18 cellular contexts compared by ENCODE assay signal in the genomic region with DNA sequence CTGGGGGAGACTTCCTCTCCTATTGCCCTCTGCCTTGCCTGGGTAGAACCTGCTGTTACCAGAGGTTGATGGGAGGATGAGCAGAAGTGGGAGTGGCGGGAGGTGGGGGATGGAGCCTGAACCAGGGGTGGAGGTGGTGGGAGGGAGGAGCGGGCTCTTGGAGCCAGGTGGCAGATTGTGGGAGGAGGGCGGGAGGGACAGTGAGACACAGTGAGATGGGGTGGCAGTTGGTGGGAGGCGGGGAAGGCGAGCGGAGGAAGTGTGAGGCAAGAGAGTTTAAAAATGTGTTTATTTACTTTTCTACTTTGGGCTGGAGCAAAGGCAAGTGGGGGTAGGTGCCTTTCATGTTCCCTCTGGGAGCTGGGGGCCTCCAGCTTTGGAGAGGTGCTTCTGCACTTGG.
DNase-seq lines count a peak whose midpoint lies in the region; ATAC-seq and TF ChIP-seq lines count a peak whose summit lies in the region.
"Had no signal": no experiment of that assay in that cellular context is flagged by ENCODE, and none has a peak within 500 bp of the region (broad histone marks: within the 10 kb centered on the region; RNA-seq: fewer than 3 reads in every experiment).

No MANE protein-coding gene starts in this region.

- H3K9me3 Mint-ChIP-seq in activated CD4-positive, alpha-beta T cell treated with anti-CD3 and anti-CD28 coated beads for 36 hours (ENCODE audit: low read depth): no peaks in the 10 kb centered on the region
- H3K9me3 Mint-ChIP-seq in stimulated activated naive B cell treated with anti-CD40 and anti-IgM and Interleukin-4, amounts not matched to agents 10 μg/mL and 1 μg/mL and 100 μg/mL, for 72 hours: no peaks in the 10 kb centered on the region
- H3K9me3 Mint-ChIP-seq: CD8-positive, alpha-beta T cell; nephron had no signal

- POLR2A ChIA-PET in activated CD4-positive, alpha-beta T cell treated with anti-CD3 and anti-CD28 coated beads for 36 hours (lab: Charles Lee): no interaction called here

- ATAC-seq in GM18861 (IDR thresholded peaks at IDR 0.05; ENCODE audit: unreplicated experiment): no peak
- no peak for ATAC-seq in activated CD4-positive, alpha-beta T cell treated with anti-CD3 and anti-CD28 coated beads for 36 hours
- no peak for ATAC-seq in stimulated activated naive B cell treated with anti-CD40 and anti-IgM and Interleukin-4, amounts not matched to agents 10 μg/mL and 1 μg/mL and 100 μg/mL, for 72 hours (replicated peaks)
- ATAC-seq: CD8-positive, alpha-beta T cell; left ventricle myocardium superior; stimulated activated naive CD8-positive, alpha-beta T cell treated with anti-CD3 and anti-CD28 coated beads, Interleukin-15, Interleukin-2, amounts not matched to agents 100 U/mL and 50 U/mL, for 24 hours had no signal

- no peak for TF ChIP-seq CTCF in WERI-Rb-1 (IDR thresholded peaks at IDR 0.05; ENCODE audit: low read depth, low read length)
- TF ChIP-seq CTCF in neutrophil (IDR thresholded peaks at IDR 0.05): no peak

- H3K9me3 ChIP-seq in WERI-Rb-1 (ENCODE audit: severe bottlenecking): peaks cover 6% of the 10 kb centered on the region
- no peaks in the 10 kb centered on the region for H3K9me3 ChIP-seq in neutrophil
- H3K9me3 ChIP-seq: sigmoid colon had no signal

- H3K27ac ChIP-seq in WERI-Rb-1 (peak overlapping the region; percentile 73), neutrophil (peak overlapping the region; percentile 96)
- H3K27ac ChIP-seq: PC-9, sigmoid colon had no signal

- peaks cover 51 to 74% of the 10 kb centered on the region in 2 experiments for H3K4me1 ChIP-seq in neutrophil (ENCODE audit: control insufficient read depth in 1 of 2, insufficient read depth in 1 of 2, low read depth in 1 of 2, low read length in 1 of 2)
- H3K4me1 ChIP-seq: sigmoid colon had no signal

- peaks cover 10% of the 10 kb centered on the region for H3K27me3 Mint-ChIP-seq in activated CD4-positive, alpha-beta T cell treated with anti-CD3 and anti-CD28 coated beads for 36 hours
- peaks cover 0 to 4% of the 10 kb centered on the region in 2 donors for H3K27me3 Mint-ChIP-seq in stimulated activated naive B cell treated with anti-CD40 and anti-IgM and Interleukin-4, amounts not matched to agents 10 μg/mL and 1 μg/mL and 100 μg/mL, for 72 hours

- DNase-seq in H7 (peak; percentile 42), NCI-H446 treated with DMSO at 0.1 percent for 48 hours (lab: John Stamatoyannopoulos, UW) (peak; percentile 86), WERI-Rb-1 (peak; percentile 85), AG20443 (ENCODE audit: low spot score) (no peak)
- no peak for DNase-seq in activated CD4-positive, alpha-beta T cell treated with anti-CD3 and anti-CD28 coated beads for 36 hours
- no peak for DNase-seq in stimulated activated naive B cell treated with anti-CD40 and anti-IgM and Interleukin-4, amounts not matched to agents 10 μg/mL and 1 μg/mL and 100 μg/mL, for 72 hours
- DNase-seq: activated CD4-positive, alpha-beta T cell treated with anti-CD3 and anti-CD28 coated beads for 4 hours; activated T-cell treated with anti-CD3 and anti-CD28 coated beads for 4 hours; CD8-positive, alpha-beta T cell; erythroblast; left ventricle myocardium superior; NCI-H146; PC-9; sigmoid colon; stimulated activated naive CD8-positive, alpha-beta T cell treated with anti-CD3 and anti-CD28 coated beads, Interleukin-15, Interleukin-2, amounts not matched to agents 100 U/mL and 50 U/mL, for 24 hours had no signal

- CTCF ChIA-PET in activated CD4-positive, alpha-beta T cell treated with anti-CD3 and anti-CD28 coated beads for 36 hours (lab: Charles Lee): interaction anchor here (0.5 to 0.6 kb wide), 2 partner anchors 90 to 703 kb away, joined by 3 read pairs; no protein-coding TSS in a partner anchor

- no peak overlapping the region for H3K4me3 ChIP-seq in H7 (ENCODE audit: insufficient read depth, low read depth, low read length)
- H3K4me3 ChIP-seq in WERI-Rb-1 (ENCODE audit: low read depth, low read length): peak overlapping the region; percentile 38
- peak overlapping the region; percentile 23 to 41 for H3K4me3 ChIP-seq in neutrophil (ENCODE audit: low read depth in 1 of 2, low read length in 1 of 2)
- H3K4me3 ChIP-seq: PC-9, sigmoid colon had no signal

- H3K36me3 ChIP-seq in H7 (replicated peaks; ENCODE audit: control insufficient read depth, insufficient read depth, low read length): no peaks in the 10 kb centered on the region
- no peaks in the 10 kb centered on the region for H3K36me3 ChIP-seq in WERI-Rb-1
- peaks cover 39% of the 10 kb centered on the region for H3K36me3 ChIP-seq in neutrophil
- H3K36me3 ChIP-seq: sigmoid colon had no signal

- H3K36me3 Mint-ChIP-seq in activated CD4-positive, alpha-beta T cell treated with anti-CD3 and anti-CD28 coated beads for 36 hours (ENCODE audit: low read depth): no peaks in the 10 kb centered on the region
- H3K36me3 Mint-ChIP-seq in stimulated activated naive B cell treated with anti-CD40 and anti-IgM and Interleukin-4, amounts not matched to agents 10 μg/mL and 1 μg/mL and 100 μg/mL, for 72 hours: no peaks in the 10 kb centered on the region
- H3K36me3 Mint-ChIP-seq: CD8-positive, alpha-beta T cell had no signal

- H3K27me3 ChIP-seq in H7 (ENCODE audit: control insufficient read depth, insufficient read depth, low read length): no peaks in the 10 kb centered on the region
- no peaks in the 10 kb centered on the region for H3K27me3 ChIP-seq in WERI-Rb-1 (ENCODE audit: insufficient read depth, low read depth, severe bottlenecking)
- H3K27me3 ChIP-seq in neutrophil: no peaks in the 10 kb centered on the region
- H3K27me3 ChIP-seq: sigmoid colon had no signal

- H3K4me3 Mint-ChIP-seq in activated CD4-positive, alpha-beta T cell treated with anti-CD3 and anti-CD28 coated beads for 36 hours: no peak overlapping the region
- H3K4me3 Mint-ChIP-seq in stimulated activated naive B cell treated with anti-CD40 and anti-IgM and Interleukin-4, amounts not matched to agents 10 μg/mL and 1 μg/mL and 100 μg/mL, for 72 hours: no peak overlapping the region
- H3K4me3 Mint-ChIP-seq: CD8-positive, alpha-beta T cell; nephron had no signal

- intact Hi-C loops in activated CD4-positive, alpha-beta T cell treated with anti-CD3 and anti-CD28 coated beads for 36 hours (cut with DNase I, micrococcal nuclease): no loop called here

- no peak overlapping the region for H3K27ac Mint-ChIP-seq in activated CD4-positive, alpha-beta T cell treated with anti-CD3 and anti-CD28 coated beads for 36 hours
- H3K27ac Mint-ChIP-seq in stimulated activated naive B cell treated with anti-CD40 and anti-IgM and Interleukin-4, amounts not matched to agents 10 μg/mL and 1 μg/mL and 100 μg/mL, for 72 hours: no peak overlapping the region
- H3K27ac Mint-ChIP-seq: CD8-positive, alpha-beta T cell had no signal

- no peaks in the 10 kb centered on the region for H3K4me1 Mint-ChIP-seq in activated CD4-positive, alpha-beta T cell treated with anti-CD3 and anti-CD28 coated beads for 36 hours
- peaks cover 0 to 3% of the 10 kb centered on the region in 2 donors for H3K4me1 Mint-ChIP-seq in stimulated activated naive B cell treated with anti-CD40 and anti-IgM and Interleukin-4, amounts not matched to agents 10 μg/mL and 1 μg/mL and 100 μg/mL, for 72 hours

Comparison
In these comparisons a context has a peak if more than half of its experiments do, and no peak if none do; other contexts are left out.
1. DNase-seq: peak in H7 (single experiment), NCI-H446 treated with DMSO at 0.1 percent for 48 hours (single experiment) and WERI-Rb-1 (single experiment); none in activated CD4-positive, alpha-beta T cell treated with anti-CD3 and anti-CD28 coated beads for 36 hours (single experiment), AG20443 (single experiment) and stimulated activated naive B cell treated with anti-CD40 and anti-IgM and Interleukin-4, amounts not matched to agents 10 μg/mL and 1 μg/mL and 100 μg/mL, for 72 hours (single experiment).